In the genomic region with DNA sequence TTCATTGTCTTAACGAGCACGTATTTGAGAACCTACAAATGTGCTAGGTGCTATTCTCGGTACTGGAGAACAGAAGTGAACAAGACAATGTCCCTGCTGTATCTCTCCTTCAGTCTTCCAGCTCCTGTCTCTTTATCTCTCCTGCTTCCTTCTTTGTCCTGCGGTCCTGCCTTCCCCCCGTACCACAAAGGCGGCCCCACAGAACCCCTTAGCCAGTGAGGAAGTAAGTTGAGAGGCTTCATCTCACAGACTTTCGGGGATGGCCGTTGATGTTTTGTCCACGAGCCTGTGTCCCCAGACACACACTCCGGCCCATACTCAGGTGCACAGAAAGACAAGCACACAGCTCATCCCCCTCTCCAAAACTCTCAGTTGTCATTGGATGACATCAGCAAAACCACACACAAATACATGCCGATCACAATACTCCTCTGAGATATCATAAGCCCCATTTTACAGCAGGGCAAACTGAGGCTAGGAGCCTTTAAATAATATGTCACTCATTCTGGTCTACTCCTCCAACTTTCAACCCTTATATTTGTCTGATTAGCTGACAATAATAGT, we compare ENCODE assay signal across 8 cellular contexts. TPM values are rescaled to one million over a fixed set of nuclear protein-coding genes. Genes with fewer than 3 reads are reported as not detected.
DNase-seq lines count a peak whose midpoint lies in the region; ATAC-seq and TF ChIP-seq lines count a peak whose summit lies in the region.

No MANE protein-coding gene starts in this region.

- H3K27me3 ChIP-seq in GM06990 (replicated peaks; ENCODE audit: control insufficient read depth, insufficient read depth, low read length) = no peaks in the 10 kb centered on the region

- H3K36me3 Mint-ChIP-seq in activated T-cell treated with anti-CD3 and anti-CD28 coated beads, Interleukin-2, amount 50 U/mL, for 72 hours (ENCODE audit: insufficient read depth in 2 of 2) = peaks cover 5 to 15% of the 10 kb centered on the region in 2 donors
- H3K36me3 Mint-ChIP-seq in activated CD8-positive, alpha-beta T cell treated with anti-CD3 and anti-CD28 coated beads for 36 hours (ENCODE audit: low read depth) = peaks cover 35% of the 10 kb centered on the region
- H3K36me3 Mint-ChIP-seq in T-cell = peaks cover 21% of the 10 kb centered on the region

- H3K4me3 ChIP-seq in GM06990 (replicated peaks; ENCODE audit: low read depth, low read length) (peak overlapping the region; percentile 72), OCI-LY7 (ENCODE audit: low read depth, low read length, poor library complexity, severe bottlenecking) (peak overlapping the region; percentile 87), epithelial cell of proximal tubule (ENCODE audit: low read depth, low read length) (peak overlapping the region; percentile 82)

- no TSS peak for BruUV-seq in OCI-LY7 (replicated peaks; lab: Mats Ljungman, UMichigan)

- intact Hi-C loops in OCI-LY7 (cut with micrococcal nuclease; ENCODE audit: unreplicated experiment) (loop anchor here (2.0 kb wide), 2 partner anchors 27 to 81 kb away; a partner anchor contains a TSS), sciatic nerve (cut with DNase I) (loop anchor here (10.0 kb wide), 1 partner anchor 61 kb away; a partner anchor contains a TSS)
- intact Hi-C loops in activated CD8-positive, alpha-beta T cell treated with anti-CD3 and anti-CD28 coated beads for 36 hours (cut with micrococcal nuclease) = no loop called here

- peaks cover 41% of the 10 kb centered on the region for H3K4me1 ChIP-seq in OCI-LY7 (ENCODE audit: insufficient read depth, low read length, poor library complexity, severe bottlenecking)

- CTCF ChIA-PET in OCI-LY7 (lab: Charles Lee; ENCODE audit: unreplicated experiment) = interaction anchor here (0.6 kb wide), 1 partner anchor 14 kb away, joined by 7 read pairs; no protein-coding TSS in a partner anchor
- CTCF ChIA-PET in activated CD8-positive, alpha-beta T cell treated with anti-CD3 and anti-CD28 coated beads for 36 hours (lab: Charles Lee) = interaction anchor here (1.2 to 4.7 kb wide), 5 partner anchors 9 to 130 kb away, joined by 3 to 29 read pairs (median 9); a partner anchor contains a TSS
- CTCF ChIA-PET in T-cell (lab: Charles Lee) = interaction anchor here in 1 of 2 donors (0.5 to 2.9 kb wide), 4 partner anchors 9 to 61 kb away, joined by 4 to 24 read pairs (median 10); a partner anchor contains a TSS

- H3K36me3 ChIP-seq in GM06990 (ENCODE audit: control insufficient read depth, insufficient read depth, low read length) (no peaks in the 10 kb centered on the region; the same call in none of the 2 replicates), OCI-LY7 (ENCODE audit: insufficient read depth, low read length) (peaks cover 18% of the 10 kb centered on the region; the same call in 1 of the 2 replicates)

- H4K20me1 ChIP-seq in OCI-LY7 (ENCODE audit: insufficient read depth, low read length) = no peaks in the 10 kb centered on the region

- H3K27ac ChIP-seq in OCI-LY7 (ENCODE audit: low read depth, low read length, poor library complexity, severe bottlenecking) = peak overlapping the region; percentile 32

- no peak overlapping the region for H3K27ac Mint-ChIP-seq in activated T-cell treated with anti-CD3 and anti-CD28 coated beads, Interleukin-2, amount 50 U/mL, for 72 hours
- H3K27ac Mint-ChIP-seq in activated CD8-positive, alpha-beta T cell treated with anti-CD3 and anti-CD28 coated beads for 36 hours = no peak overlapping the region
- H3K27ac Mint-ChIP-seq in T-cell = no peak overlapping the region

- POLR2A ChIA-PET in OCI-LY7 (lab: Charles Lee) = interaction anchor here (0.6 to 2.3 kb wide), 3 partner anchors 12 to 78 kb away, joined by 3 to 10 read pairs (median 3); a partner anchor contains a TSS
- POLR2A ChIA-PET in activated CD8-positive, alpha-beta T cell treated with anti-CD3 and anti-CD28 coated beads for 36 hours (lab: Charles Lee) = interaction anchor here (0.6 to 2.6 kb wide), 6 partner anchors 10 to 268 kb away, joined by 3 to 9 read pairs (median 4); a partner anchor contains a TSS
- POLR2A ChIA-PET in T-cell (lab: Charles Lee) = interaction anchor here in 1 of 2 donors (1.1 to 1.9 kb wide), 2 partner anchors 28 to 61 kb away, joined by 4 to 5 read pairs; a partner anchor contains a TSS

- TF ChIP-seq CTCF in GM06990 (IDR thresholded peaks at IDR 0.05; ENCODE audit: insufficient read depth, low read length, poor library complexity, severe bottlenecking) (no peak), OCI-LY7 (conservative IDR thresholded peaks at IDR 0.05; ENCODE audit: low read length) (no peak), epithelial cell of proximal tubule (conservative IDR thresholded peaks at IDR 0.05; ENCODE audit: low read depth, low read length) (no peak)
- TF ChIP-seq CTCF in activated CD8-positive, alpha-beta T cell treated with anti-CD3 and anti-CD28 coated beads for 36 hours (IDR thresholded peaks at IDR 0.05) = no peak

- peak overlapping the region; percentile 66; the same call in 1 of the 2 replicates for H2AFZ ChIP-seq in OCI-LY7 (ENCODE audit: low read length)

- no peak overlapping the region for H3K4me3 Mint-ChIP-seq in activated T-cell treated with anti-CD3 and anti-CD28 coated beads, Interleukin-2, amount 50 U/mL, for 72 hours
- no peak overlapping the region for H3K4me3 Mint-ChIP-seq in activated CD8-positive, alpha-beta T cell treated with anti-CD3 and anti-CD28 coated beads for 36 hours
- H3K4me3 Mint-ChIP-seq in T-cell = no peak overlapping the region

- no peaks in the 10 kb centered on the region for H3K9me3 ChIP-seq in OCI-LY7 (ENCODE audit: low read length)

- H3K4me1 Mint-ChIP-seq in activated T-cell treated with anti-CD3 and anti-CD28 coated beads, Interleukin-2, amount 50 U/mL, for 72 hours (ENCODE audit: low read depth) = peaks cover 41% of the 10 kb centered on the region
- peaks cover 30% of the 10 kb centered on the region for H3K4me1 Mint-ChIP-seq in activated CD8-positive, alpha-beta T cell treated with anti-CD3 and anti-CD28 coated beads for 36 hours (ENCODE audit: low read depth)
- H3K4me1 Mint-ChIP-seq in T-cell = peaks cover 23 to 32% (median 26%) of the 10 kb centered on the region in 3 donors

- peaks cover 18% of the 10 kb centered on the region for H3K79me2 ChIP-seq in OCI-LY7 (ENCODE audit: insufficient read depth, low read depth, low read length)

- no peak for DNase-seq in GM06990 (ENCODE audit: extremely low read depth, insufficient read length)
- DNase-seq in OCI-LY7 (ENCODE audit: low spot score) = no peak
- no peak for DNase-seq in epithelial cell of proximal tubule (ENCODE audit: low read depth)
- peak; percentile 57 for DNase-seq in sciatic nerve (ENCODE audit: low spot score)
- no peak for DNase-seq in activated T-cell treated with anti-CD3 and anti-CD28 coated beads, Interleukin-2, amount 50 U/mL, for 72 hours
- no peak for DNase-seq in T-helper 9 cell
- no peak for DNase-seq in activated CD8-positive, alpha-beta T cell treated with anti-CD3 and anti-CD28 coated beads for 36 hours
- DNase-seq in T-cell = no peak

- H3K4me2 ChIP-seq in OCI-LY7 (ENCODE audit: low read length) = peak overlapping the region; percentile 85

- H3K9me3 Mint-ChIP-seq in activated T-cell treated with anti-CD3 and anti-CD28 coated beads, Interleukin-2, amount 50 U/mL, for 72 hours = peaks cover 0 to 2% of the 10 kb centered on the region in 2 donors
- no peaks in the 10 kb centered on the region for H3K9me3 Mint-ChIP-seq in activated CD8-positive, alpha-beta T cell treated with anti-CD3 and anti-CD28 coated beads for 36 hours
- no peaks in the 10 kb centered on the region for H3K9me3 Mint-ChIP-seq in T-cell

- ATAC-seq in sciatic nerve (no peak), T-cell (replicated peaks in 1 of 4) (no peak)
- ATAC-seq in activated T-cell treated with anti-CD3 and anti-CD28 coated beads, Interleukin-2, amount 50 U/mL, for 72 hours (replicated peaks in 1 of 2) = no peak
- no peak for ATAC-seq in activated CD8-positive, alpha-beta T cell treated with anti-CD3 and anti-CD28 coated beads for 36 hours

- H3K27me3 Mint-ChIP-seq in activated T-cell treated with anti-CD3 and anti-CD28 coated beads, Interleukin-2, amount 50 U/mL, for 72 hours (ENCODE audit: low read depth) = no peaks in the 10 kb centered on the region
- H3K27me3 Mint-ChIP-seq in activated CD8-positive, alpha-beta T cell treated with anti-CD3 and anti-CD28 coated beads for 36 hours = no peaks in the 10 kb centered on the region
- H3K27me3 Mint-ChIP-seq in T-cell = no peaks in the 10 kb centered on the region

- no peaks in the 10 kb centered on the region for H3K9me2 ChIP-seq in OCI-LY7 (ENCODE audit: insufficient read depth, low read length)

RNA-seq across cellular contexts. Expression of a gene that starts 0.5 kb away (rescaled TPM):
- total RNA-seq in OCI-LY7 (2014; rRNA removed; shearing (Covaris generic)) = 5.6 and 6.6 TPM in 2 replicates
- total RNA-seq in OCI-LY7 (2022) (5.6 and 6.8 TPM in 2 replicates), epithelial cell of proximal tubule (1.2 and 2.7 TPM in 2 replicates), sciatic nerve (1.3 TPM), T-cell (1 to 10 TPM; 1.6 to 5.5 (median 4.3) TPM)
- total RNA-seq in activated T-cell treated with anti-CD3 and anti-CD28 coated beads, Interleukin-2, amount 50 U/mL, for 72 hours = 1 to 10 TPM; 1.9 to 2.6 TPM
- 1 to 10 TPM; 1.5 to 1.8 TPM for total RNA-seq in activated CD8-positive, alpha-beta T cell treated with anti-CD3 and anti-CD28 coated beads for 36 hours

RNA-seq across cellular contexts. Expression of a gene that starts 10.1 kb away (rescaled TPM):
- total RNA-seq in OCI-LY7 (2014; rRNA removed; shearing (Covaris generic)) = 9.9 and 19.6 TPM in 2 replicates
- total RNA-seq in OCI-LY7 (2022) = 11.3 and 15.7 TPM in 2 replicates
- 4.3 and 5.2 TPM in 2 replicates for total RNA-seq in epithelial cell of proximal tubule
- total RNA-seq in sciatic nerve = 5.2 TPM
- 10 to 100 TPM in 1 of 2 donors, 1 to 10 TPM in 1; 9.6 to 11.1 TPM for total RNA-seq in activated T-cell treated with anti-CD3 and anti-CD28 coated beads, Interleukin-2, amount 50 U/mL, for 72 hours
- total RNA-seq in activated CD8-positive, alpha-beta T cell treated with anti-CD3 and anti-CD28 coated beads for 36 hours = 1 to 10 TPM; 7.0 to 9.8 TPM
- total RNA-seq in T-cell = 10 to 100 TPM in 1 of 5 donors, 1 to 10 TPM in 4; 5.9 to 11.0 (median 6.7) TPM

RNA-seq across cellular contexts. Expression of a gene that starts 18.7 kb away (rescaled TPM):
- 0.54 and 0.88 TPM in 2 replicates for total RNA-seq in OCI-LY7 (2014; rRNA removed; shearing (Covaris generic))
- total RNA-seq in OCI-LY7 (2022) (2.7 and 3.6 TPM in 2 replicates), epithelial cell of proximal tubule (1.3 and 6.2 TPM in 2 replicates), sciatic nerve (27.5 TPM), T-cell (10 to 100 TPM in 3 of 5 donors, 1 to 10 TPM in 2; 8.6 to 16.2 (median 10.7) TPM)
- total RNA-seq in activated T-cell treated with anti-CD3 and anti-CD28 coated beads, Interleukin-2, amount 50 U/mL, for 72 hours = 1 to 10 TPM; 6.9 to 9.7 TPM
- 1 to 10 TPM; 1.2 to 1.8 TPM for total RNA-seq in activated CD8-positive, alpha-beta T cell treated with anti-CD3 and anti-CD28 coated beads for 36 hours

RNA-seq across cellular contexts. Expression of a gene that starts 27.6 kb away (rescaled TPM):
- total RNA-seq in OCI-LY7 (2014; rRNA removed; shearing (Covaris generic)) = 13.3 and 14.1 TPM in 2 replicates
- total RNA-seq in OCI-LY7 (2022) (18.9 and 26.1 TPM in 2 replicates), epithelial cell of proximal tubule (6.1 and 7.8 TPM in 2 replicates), sciatic nerve (42.7 TPM), T-cell (10 to 100 TPM; 59.7 to 81.8 (median 69.6) TPM)
- 10 to 100 TPM; 27.9 to 30.7 TPM for total RNA-seq in activated T-cell treated with anti-CD3 and anti-CD28 coated beads, Interleukin-2, amount 50 U/mL, for 72 hours
- 10 to 100 TPM in 1 of 2 experiments, 1 to 10 TPM in 1; 9.7 to 10.5 TPM for total RNA-seq in activated CD8-positive, alpha-beta T cell treated with anti-CD3 and anti-CD28 coated beads for 36 hours

RNA-seq across cellular contexts. Expression of a gene that starts 27.9 kb away (rescaled TPM):
- 58.4 and 58.9 TPM in 2 replicates for total RNA-seq in OCI-LY7 (2014; rRNA removed; shearing (Covaris generic))
- total RNA-seq in OCI-LY7 (2022) (32.0 and 39.9 TPM in 2 replicates), epithelial cell of proximal tubule (226 and 228 TPM in 2 replicates), sciatic nerve (58.0 TPM), T-cell (10 to 100 TPM; 15.6 to 32.9 (median 27.0) TPM)
- total RNA-seq in activated T-cell treated with anti-CD3 and anti-CD28 coated beads, Interleukin-2, amount 50 U/mL, for 72 hours = 10 to 100 TPM; 60.4 to 64.7 TPM
- 10 to 100 TPM; 24.3 to 25.6 TPM for total RNA-seq in activated CD8-positive, alpha-beta T cell treated with anti-CD3 and anti-CD28 coated beads for 36 hours
